In genomic region chr20:46119028-46119546, GRCh38 we compare ENCODE assay signal across 9 cellular contexts. TPM values are rescaled to one million over a fixed set of nuclear protein-coding genes. Genes with fewer than 3 reads are reported as not detected.
DNase-seq lines count a peak whose midpoint lies in the region; ATAC-seq and TF ChIP-seq lines count a peak whose summit lies in the region.
"Had no signal": no experiment of that assay in that cellular context is flagged by ENCODE, and none has a peak within 500 bp of the region (broad histone marks: within the 10 kb centered on the region; RNA-seq: fewer than 3 reads in every experiment).

No MANE protein-coding gene starts in this region.

- intact Hi-C loops in activated T-helper 1 cell treated with anti-CD3 and anti-CD28 coated beads, Interleukin-12 subunit alpha, Interleukin-12 subunit beta, Interleukin-2, Interleukin-4 antibody, amounts not matched to agents 30 ng/mL and 10 ng/mL and 1 ng/mL, durations not matched to agents 14 hours and 24 hours and 36 hours (cut with micrococcal nuclease), result no loop called here

- no peak for DNase-seq in activated T-helper 1 cell treated with anti-CD3 and anti-CD28 coated beads, Interleukin-12 subunit alpha, Interleukin-12 subunit beta, Interleukin-2, Interleukin-4 antibody, amounts not matched to agents 30 ng/mL and 10 ng/mL and 1 ng/mL, durations not matched to agents 14 hours and 24 hours and 36 hours (ENCODE audit: low spot score)
- DNase-seq in osteoblast (ENCODE audit: insufficient read length, low spot score, missing footprints), result no peak
- no peak for DNase-seq in SW 1271 (lab: John Stamatoyannopoulos, UW)
- no peak for DNase-seq in NCI-H510A treated with DMSO at 0.1 percent for 48 hours (lab: John Stamatoyannopoulos, UW)
- DNase-seq in NCI-H226, result no peak

- H3K27ac ChIP-seq in osteoblast (ENCODE audit: low read depth, low read length), result no peak overlapping the region

- peaks cover 9% of the 10 kb centered on the region for H3K27me3 Mint-ChIP-seq in activated T-helper 1 cell treated with anti-CD3 and anti-CD28 coated beads, Interleukin-12 subunit alpha, Interleukin-12 subunit beta, Interleukin-2, Interleukin-4 antibody, amounts not matched to agents 30 ng/mL and 10 ng/mL and 1 ng/mL, durations not matched to agents 14 hours and 24 hours and 36 hours (ENCODE audit: insufficient read depth)

- H3K36me3 Mint-ChIP-seq in activated T-helper 1 cell treated with anti-CD3 and anti-CD28 coated beads, Interleukin-12 subunit alpha, Interleukin-12 subunit beta, Interleukin-2, Interleukin-4 antibody, amounts not matched to agents 30 ng/mL and 10 ng/mL and 1 ng/mL, durations not matched to agents 14 hours and 24 hours and 36 hours (ENCODE audit: low read depth), result no peaks in the 10 kb centered on the region

- H3K4me3 ChIP-seq in GM12875 (ENCODE audit: low read depth, low read length), result peak overlapping the region; percentile 58
- H3K4me3 ChIP-seq in osteoblast (ENCODE audit: insufficient read depth, low read length), result no peak overlapping the region

- H3K79me2 ChIP-seq in osteoblast (ENCODE audit: insufficient read depth, low read length), result no peaks in the 10 kb centered on the region

- peaks cover 5% of the 10 kb centered on the region for H4K20me1 ChIP-seq in osteoblast (ENCODE audit: insufficient read depth, low read length)

- no peak for TF ChIP-seq CTCF in GM12875 (IDR thresholded peaks at IDR 0.05; ENCODE audit: borderline replicate concordance, insufficient read depth, low read depth, low read length)
- TF ChIP-seq CTCF in osteoblast (IDR thresholded peaks at IDR 0.05; ENCODE audit: extremely low read depth, low read depth, low read length), result no peak

- H3K4me1 ChIP-seq in osteoblast (ENCODE audit: insufficient read depth, low read length), result peaks cover 13% of the 10 kb centered on the region

- peak overlapping the region; percentile 92 for H3K4me2 ChIP-seq in osteoblast (ENCODE audit: insufficient read depth, low read length)

- H3K4me3 Mint-ChIP-seq in activated T-helper 1 cell treated with anti-CD3 and anti-CD28 coated beads, Interleukin-12 subunit alpha, Interleukin-12 subunit beta, Interleukin-2, Interleukin-4 antibody, amounts not matched to agents 30 ng/mL and 10 ng/mL and 1 ng/mL, durations not matched to agents 14 hours and 24 hours and 36 hours, result peak overlapping the region; percentile 90

- peaks cover 11% of the 10 kb centered on the region for H3K4me1 Mint-ChIP-seq in activated T-helper 1 cell treated with anti-CD3 and anti-CD28 coated beads, Interleukin-12 subunit alpha, Interleukin-12 subunit beta, Interleukin-2, Interleukin-4 antibody, amounts not matched to agents 30 ng/mL and 10 ng/mL and 1 ng/mL, durations not matched to agents 14 hours and 24 hours and 36 hours (ENCODE audit: low read depth)
- H3K4me1 Mint-ChIP-seq: nephron had no signal

- no peak overlapping the region for H2AFZ ChIP-seq in osteoblast (ENCODE audit: low read length)

- no peaks in the 10 kb centered on the region for H3K9me3 ChIP-seq in osteoblast (ENCODE audit: low read depth, low read length)

- H3K27ac Mint-ChIP-seq in activated T-helper 1 cell treated with anti-CD3 and anti-CD28 coated beads, Interleukin-12 subunit alpha, Interleukin-12 subunit beta, Interleukin-2, Interleukin-4 antibody, amounts not matched to agents 30 ng/mL and 10 ng/mL and 1 ng/mL, durations not matched to agents 14 hours and 24 hours and 36 hours, result no peak overlapping the region

- ATAC-seq in GM21723 (IDR thresholded peaks at IDR 0.05; ENCODE audit: unreplicated experiment) (peak; percentile 42), HG03469 (IDR thresholded peaks at IDR 0.05; ENCODE audit: unreplicated experiment) (no peak)

- peaks cover 7% of the 10 kb centered on the region for H3K27me3 ChIP-seq in osteoblast (ENCODE audit: insufficient read depth, low read length)

- H3K36me3 ChIP-seq in osteoblast (ENCODE audit: insufficient read depth, low read length), result no peaks in the 10 kb centered on the region

- H3K9me3 Mint-ChIP-seq in activated T-helper 1 cell treated with anti-CD3 and anti-CD28 coated beads, Interleukin-12 subunit alpha, Interleukin-12 subunit beta, Interleukin-2, Interleukin-4 antibody, amounts not matched to agents 30 ng/mL and 10 ng/mL and 1 ng/mL, durations not matched to agents 14 hours and 24 hours and 36 hours, result no peaks in the 10 kb centered on the region

RNA-seq across cellular contexts. Expression of gene CD40, which starts 1.0 kb away (rescaled TPM):
- 2.0 TPM in 2 replicates for total RNA-seq in activated T-helper 1 cell treated with anti-CD3 and anti-CD28 coated beads, Interleukin-12 subunit alpha, Interleukin-12 subunit beta, Interleukin-2, Interleukin-4 antibody, amounts not matched to agents 30 ng/mL and 10 ng/mL and 1 ng/mL, durations not matched to agents 14 hours and 24 hours and 36 hours
- 2.5 and 3.5 TPM in 2 replicates for total RNA-seq in osteoblast

RNA-seq across cellular contexts. Expression of gene NCOA5, which starts 29.3 kb away (rescaled TPM):
- 30.4 and 32.9 TPM in 2 replicates for total RNA-seq in activated T-helper 1 cell treated with anti-CD3 and anti-CD28 coated beads, Interleukin-12 subunit alpha, Interleukin-12 subunit beta, Interleukin-2, Interleukin-4 antibody, amounts not matched to agents 30 ng/mL and 10 ng/mL and 1 ng/mL, durations not matched to agents 14 hours and 24 hours and 36 hours
- 12.4 and 14.5 TPM in 2 replicates for total RNA-seq in osteoblast
